12 cellular contexts compared by ENCODE assay signal in genomic region chr6:169141706-169142705, GRCh38.
DNase-seq lines count a peak whose midpoint lies in the region; ATAC-seq and TF ChIP-seq lines count a peak whose summit lies in the region.
"Had no signal": no experiment of that assay in that cellular context is flagged by ENCODE, and none has a peak within 500 bp of the region (broad histone marks: within the 10 kb centered on the region; RNA-seq: fewer than 3 reads in every experiment).

No MANE protein-coding gene starts in this region.

- no peak for TF ChIP-seq EP300 in transverse colon (IDR thresholded peaks at IDR 0.05; ENCODE audit: low read depth)

- H3K36me3 ChIP-seq in esophagus squamous epithelium, result no peaks in the 10 kb centered on the region
- H3K36me3 ChIP-seq in transverse colon, result no peaks in the 10 kb centered on the region
- no peaks in the 10 kb centered on the region for H3K36me3 ChIP-seq in HAP-1 (replicated peaks)

- H3K9me3 ChIP-seq in esophagus squamous epithelium (no peaks in the 10 kb centered on the region), transverse colon (no peaks in the 10 kb centered on the region), HAP-1 (no peaks in the 10 kb centered on the region)

- in situ Hi-C loops in transverse colon (cut with MboI; ENCODE audit: low pct_ligation_motif_present in 1 of 4, low pct_unique_long_range_greater_than_20kb in 1 of 4, low sequenced_read_pairs in 3 of 4) (no loop called here), HAP-1 (cut with MboI; ENCODE audit: low sequenced_read_pairs) (no loop called here)

- WGBS in esophagus squamous epithelium, 2 donors, result 42 to 68% methylated on average over 18 to 23 of the region's 25 CpGs
- 62 to 64% methylated on average over 4 to 25 of the region's 25 CpGs for WGBS in transverse colon (ENCODE audit: low coverage in 1 of 2), 2 donors

- H3K4me3 ChIP-seq in esophagus squamous epithelium, result no peak overlapping the region
- H3K4me3 ChIP-seq in transverse colon, result no peak overlapping the region
- H3K4me3 ChIP-seq in HAP-1, result no peak overlapping the region

- no peaks in the 10 kb centered on the region for H3K27me3 ChIP-seq in esophagus squamous epithelium
- no peaks in the 10 kb centered on the region for H3K27me3 ChIP-seq in transverse colon
- H3K27me3 ChIP-seq in HAP-1 (ENCODE audit: low read depth), result no peaks in the 10 kb centered on the region

- no peak for TF ChIP-seq POLR2A in esophagus squamous epithelium (IDR thresholded peaks at IDR 0.05)
- no peak for TF ChIP-seq POLR2A in transverse colon (IDR thresholded peaks at IDR 0.05)

- peak; percentile 6 for DNase-seq in NCI-H1436 (lab: John Stamatoyannopoulos, UW)
- DNase-seq in NCI-H1436 treated with DMSO at 0.1 percent for 48 hours (lab: John Stamatoyannopoulos, UW), result no peak
- no peak for DNase-seq in esophagus squamous epithelium (lab: John Stamatoyannopoulos, UW)
- DNase-seq in midbrain (lab: John Stamatoyannopoulos, UW), result peak; percentile 58
- DNase-seq in transverse colon, result peak; percentile 24
- DNase-seq in HAP-1 (ENCODE audit: low spot score in 2 of 2), result no peak
- no peak for DNase-seq in NCI-H187 treated with DMSO at 0.1 percent for 48 hours (lab: John Stamatoyannopoulos, UW)
- DNase-seq: activated CD8-positive, alpha-beta memory T cell treated with anti-CD3 and anti-CD28 coated beads, Interleukin-2, amount 50 U/mL, for 4 hours; cortex of kidney; NCI-H345 had no signal

- intact Hi-C loops in esophagus squamous epithelium (cut with DNase I) (no loop called here), transverse colon (cut with DNase I; ENCODE audit: low total_unique reads) (no loop called here)

- peak overlapping the region; percentile 20 to 74 (median 68) for H3K27ac ChIP-seq in esophagus squamous epithelium
- peak overlapping the region; percentile 20 to 82 (median 74) for H3K27ac ChIP-seq in transverse colon
- H3K27ac ChIP-seq: 22Rv1 had no signal

- TF ChIP-seq CTCF in esophagus squamous epithelium (IDR thresholded peaks at IDR 0.05), result no peak
- TF ChIP-seq CTCF in transverse colon (IDR thresholded peaks at IDR 0.05), result no peak

- ATAC-seq in HG03196 (IDR thresholded peaks at IDR 0.05; ENCODE audit: unreplicated experiment), result no peak

- H3K4me1 ChIP-seq in esophagus squamous epithelium (peaks cover 0 to 20% (median 0%) of the 10 kb centered on the region in 3 donors), transverse colon (peaks cover 0 to 15% (median 5%) of the 10 kb centered on the region in 4 donors), HAP-1 (no peaks in the 10 kb centered on the region)

Comparison
In these comparisons a context has a peak if more than half of its experiments do, and no peak if none do; other contexts are left out.
1. DNase-seq: peak in NCI-H1436 (single experiment), midbrain (single experiment) and transverse colon (single experiment); none in NCI-H1436 treated with DMSO at 0.1 percent for 48 hours (single experiment), esophagus squamous epithelium (single experiment), HAP-1 (0 of 2) and NCI-H187 treated with DMSO at 0.1 percent for 48 hours (single experiment).